13 cellular contexts compared by ENCODE assay signal in genomic region chr1:181396171-181396670, GRCh38.
DNase-seq lines count a peak whose midpoint lies in the region; ATAC-seq and TF ChIP-seq lines count a peak whose summit lies in the region.
"Had no signal": no experiment of that assay in that cellular context is flagged by ENCODE, and none has a peak within 500 bp of the region (broad histone marks: within the 10 kb centered on the region; RNA-seq: fewer than 3 reads in every experiment).

No MANE protein-coding gene starts in this region.

- H3K9me3 ChIP-seq in spleen: no peaks in the 10 kb centered on the region
- H3K9me3 ChIP-seq in thymus (ENCODE audit: control insufficient read depth): no peaks in the 10 kb centered on the region
- no peaks in the 10 kb centered on the region for H3K9me3 ChIP-seq in tibial artery

- no peaks in the 10 kb centered on the region for H3K27me3 Mint-ChIP-seq in activated T-cell treated with anti-CD3 and anti-CD28 coated beads, Interleukin-2, amount 50 U/mL, for 72 hours (ENCODE audit: low read depth)

- H3K36me3 Mint-ChIP-seq in activated T-cell treated with anti-CD3 and anti-CD28 coated beads, Interleukin-2, amount 50 U/mL, for 72 hours (ENCODE audit: insufficient read depth in 2 of 2): no peaks in the 10 kb centered on the region

- DNase-seq in SKM-1 treated with dmso at 0.1 percent for 144 hours (lab: John Stamatoyannopoulos, UW; ENCODE audit: unreplicated experiment) (peak; percentile 14), SKM-1 (lab: John Stamatoyannopoulos, UW; ENCODE audit: unreplicated experiment) (no peak), spleen (no peak), tibial artery (no peak), OCI-M2 (lab: John Stamatoyannopoulos, UW; ENCODE audit: unreplicated experiment) (no peak)
- peak; percentile 64 to 68 for DNase-seq in activated T-cell treated with anti-CD3 and anti-CD28 coated beads, Interleukin-2, amount 50 U/mL, for 72 hours
- DNase-seq: DMS153, HFFc6, mesendoderm, PC-3 had no signal

- peaks cover 9% of the 10 kb centered on the region for H3K4me1 Mint-ChIP-seq in activated T-cell treated with anti-CD3 and anti-CD28 coated beads, Interleukin-2, amount 50 U/mL, for 72 hours (ENCODE audit: low read depth)

- H3K4me1 ChIP-seq in spleen: peaks cover 0 to 6% (median 0%) of the 10 kb centered on the region in 6 donors
- peaks cover 7% of the 10 kb centered on the region for H3K4me1 ChIP-seq in thymus (ENCODE audit: control insufficient read depth, insufficient read depth, low read length)
- no peaks in the 10 kb centered on the region for H3K4me1 ChIP-seq in tibial artery

- peak; percentile 84 to 87 for ATAC-seq in activated T-cell treated with anti-CD3 and anti-CD28 coated beads, Interleukin-2, amount 50 U/mL, for 72 hours (replicated peaks in 1 of 2)
- ATAC-seq in HG03571 (IDR thresholded peaks at IDR 0.05; ENCODE audit: unreplicated experiment): no peak
- ATAC-seq: PC-3 had no signal

- H3K27ac Mint-ChIP-seq in activated T-cell treated with anti-CD3 and anti-CD28 coated beads, Interleukin-2, amount 50 U/mL, for 72 hours: no peak overlapping the region
- H3K27ac Mint-ChIP-seq: HFFc6 had no signal

- intact Hi-C loops in spleen (cut with DNase I; ENCODE audit: low total_unique reads) (no loop called here), tibial artery (cut with DNase I; ENCODE audit: low total_unique reads) (loop anchor here (5.0 kb wide), 1 partner anchor 376 kb away; no protein-coding TSS in a partner anchor)

- no peak overlapping the region for H3K4me3 Mint-ChIP-seq in activated T-cell treated with anti-CD3 and anti-CD28 coated beads, Interleukin-2, amount 50 U/mL, for 72 hours
- H3K4me3 Mint-ChIP-seq: HFFc6 had no signal

- TF ChIP-seq CTCF in spleen (IDR thresholded peaks at IDR 0.05 in 8 of 11, conservative IDR thresholded peaks at IDR 0.05 in 3 of 11) (no peak), tibial artery (IDR thresholded peaks at IDR 0.05) (no peak)

- H3K9me3 Mint-ChIP-seq in activated T-cell treated with anti-CD3 and anti-CD28 coated beads, Interleukin-2, amount 50 U/mL, for 72 hours: no peaks in the 10 kb centered on the region
- H3K9me3 Mint-ChIP-seq: HFFc6 had no signal

- H3K27ac ChIP-seq in spleen: peak overlapping the region in 5 of 8 donors; percentile 19 to 73 (median 48)
- peak overlapping the region; percentile 74 for H3K27ac ChIP-seq in thymus (ENCODE audit: low read depth)
- H3K27ac ChIP-seq in tibial artery: no peak overlapping the region
- H3K27ac ChIP-seq: epithelial cell of prostate had no signal

- H3K4me3 ChIP-seq in spleen: no peak overlapping the region
- H3K4me3 ChIP-seq in thymus (ENCODE audit: low read length): no peak overlapping the region
- H3K4me3 ChIP-seq in tibial artery: no peak overlapping the region

- peaks cover 0 to 19% (median 0%) of the 10 kb centered on the region in 7 donors for H3K27me3 ChIP-seq in spleen (replicated peaks in 1 of 7)
- no peaks in the 10 kb centered on the region for H3K27me3 ChIP-seq in thymus (ENCODE audit: control insufficient read depth, insufficient read depth)
- peaks cover 0 to 3% of the 10 kb centered on the region in 2 donors for H3K27me3 ChIP-seq in tibial artery

- no peak for TF ChIP-seq POLR2A in spleen (IDR thresholded peaks at IDR 0.05)

- 57 to 67% (median 64%) methylated on average over 5 of the region's 5 CpGs for WGBS in spleen, 5 donors
- WGBS in thymus: 45% methylated on average over 5 of the region's 5 CpGs

- H3K36me3 ChIP-seq in spleen: no peaks in the 10 kb centered on the region
- H3K36me3 ChIP-seq in thymus (ENCODE audit: control insufficient read depth, insufficient read depth): no peaks in the 10 kb centered on the region
- H3K36me3 ChIP-seq in tibial artery: no peaks in the 10 kb centered on the region

Comparison
In these comparisons a context has a peak if more than half of its experiments do, and no peak if none do; other contexts are left out.
1. DNase-seq: peak in SKM-1 treated with dmso at 0.1 percent for 144 hours (single experiment) and activated T-cell treated with anti-CD3 and anti-CD28 coated beads, Interleukin-2, amount 50 U/mL, for 72 hours (2 of 2); none in SKM-1 (single experiment), spleen (single experiment), tibial artery (0 of 2) and OCI-M2 (single experiment).
2. H3K27ac ChIP-seq: peak in spleen (5 of 8) and thymus (single experiment); none in tibial artery (0 of 2).